In genomic region chr14:60248697-60249314, GRCh38 we compare ENCODE assay signal across 1 cellular context.
TF ChIP-seq lines count a peak whose summit lies in the region.

Gene PPM1A (plus strand): TSS chr14:60249221. CDS start chr14:60282704, 33,483 bp downstream.

TF ChIP-seq in K562, 482 proteins besides CTCF, POLR2A, EP300 and RAD21 (continued from another document):
- TF ChIP-seq ZNF507 (tag; conservative IDR thresholded peaks at IDR 0.05) (no peak), JUNB (CRISPR knock-in tag; conservative IDR thresholded peaks at IDR 0.05) (peak; percentile 88), TEAD2 (tag; IDR thresholded peaks at IDR 0.05) (no peak), ZNF175 (CRISPR knock-in tag; IDR thresholded peaks at IDR 0.05; ENCODE audit: low read depth) (no peak), HOMEZ (CRISPR knock-in tag; IDR thresholded peaks at IDR 0.05) (no peak), BHLHE40 (IDR thresholded peaks at IDR 0.05; ENCODE audit: low read length) (no peak), PHF8 (IDR thresholded peaks at IDR 0.05; ENCODE audit: borderline replicate concordance, low read length) (peak; percentile 78), ZNF77 (CRISPR knock-in tag; IDR thresholded peaks at IDR 0.05) (no peak), KAT7 (CRISPR knock-in tag; IDR thresholded peaks at IDR 0.05; ENCODE audit: borderline replicate concordance) (0 out of 2 replicates have a peak, but pooled peaks have one; percentile 30), CHD2 (IDR thresholded peaks at IDR 0.05; ENCODE audit: low read depth, low read length) (peak; percentile 55; the same call in 1 of the 2 replicates), ESRRB (CRISPR knock-in tag; IDR thresholded peaks at IDR 0.05; ENCODE audit: borderline replicate concordance) (no peak), HINFP (tag; conservative IDR thresholded peaks at IDR 0.05; ENCODE audit: low read depth) (no peak), SIRT6 (IDR thresholded peaks at IDR 0.05; ENCODE audit: low read depth, low read length) (no peak), HDAC1 (IDR thresholded peaks at IDR 0.05) (0 out of 4 replicates have a peak, but pooled peaks of 1 of the 2 experiments have one; percentile 4), FOXP1 (CRISPR knock-in tag; IDR thresholded peaks at IDR 0.05) (peak; percentile 43; the same call in 1 of the 2 replicates), POLR2AphosphoS5 (IDR thresholded peaks at IDR 0.05; ENCODE audit: control insufficient read depth, insufficient read depth, low read depth, low read length) (peak; percentile 75), ZNF668 (CRISPR knock-in tag; IDR thresholded peaks at IDR 0.05) (no peak), ZNF639 (CRISPR knock-in tag; conservative IDR thresholded peaks at IDR 0.05 in 1 of 2, IDR thresholded peaks at IDR 0.05 in 1 of 2) (peak in 1 of 2 experiments; percentile 69; a peak in 2 of 4 replicates), ZNF212 (CRISPR knock-in tag; IDR thresholded peaks at IDR 0.05) (no peak), RCOR1 (IDR thresholded peaks at IDR 0.05; ENCODE audit: borderline replicate concordance in 1 of 2, low read depth in 2 of 2, low read length in 2 of 2) (no peak), CEBPG (CRISPR knock-in tag; IDR thresholded peaks at IDR 0.05) (no peak; the same call in 1 of the 2 replicates), CEBPG (tag; conservative IDR thresholded peaks at IDR 0.05 in 1 of 2, IDR thresholded peaks at IDR 0.05 in 1 of 2) (no peak), ZNF830 (CRISPR knock-in tag; IDR thresholded peaks at IDR 0.05) (no peak), EP400 (IDR thresholded peaks at IDR 0.05) (peak; percentile 39; the same call in 1 of the 2 replicates)
TF ChIP-seq in K562: peak in this region for 80.
